ENCODE assay signal across 18 cellular contexts in genomic region chr6:47352966-47353365, GRCh38. TPM values are rescaled to one million over a fixed set of nuclear protein-coding genes. Genes with fewer than 3 reads are reported as not detected.
DNase-seq lines count a peak whose midpoint lies in the region; ATAC-seq and TF ChIP-seq lines count a peak whose summit lies in the region.
"Had no signal": no experiment of that assay in that cellular context is flagged by ENCODE, and none has a peak within 500 bp of the region (broad histone marks: within the 10 kb centered on the region; RNA-seq: fewer than 3 reads in every experiment).

No MANE protein-coding gene starts in this region.

- H4K20me1 ChIP-seq in GM23338 (replicated peaks; ENCODE audit: insufficient read depth) (no peaks in the 10 kb centered on the region), neural cell (ENCODE audit: insufficient read depth) (no peaks in the 10 kb centered on the region), GM23248 (ENCODE audit: insufficient read depth) (no peaks in the 10 kb centered on the region)
- H4K20me1 ChIP-seq: BLaER1 treated with 17β-estradiol and CSF1 and Interleukin-3, amounts not matched to agents 10 nM and 100 nM had no signal

- H3K27me3 ChIP-seq in GM23338 (ENCODE audit: insufficient read depth) = no peaks in the 10 kb centered on the region
- no peaks in the 10 kb centered on the region for H3K27me3 ChIP-seq in neural cell (ENCODE audit: insufficient read depth, low read depth, low read length)
- H3K27me3 ChIP-seq in GM23248 (replicated peaks; ENCODE audit: insufficient read depth) = no peaks in the 10 kb centered on the region
- H3K27me3 ChIP-seq: BLaER1 treated with 17β-estradiol and CSF1 and Interleukin-3, amounts not matched to agents 10 nM and 100 nM had no signal

- H3K9ac ChIP-seq in neural cell (ENCODE audit: low read length) (no peak overlapping the region), GM23248 (no peak overlapping the region)
- H3K9ac ChIP-seq: BLaER1 treated with 17β-estradiol and CSF1 and Interleukin-3, amounts not matched to agents 10 nM and 100 nM had no signal

- DNase-seq in Ammon's horn (ENCODE audit: low spot score) (peak; percentile 17), GM23338 (ENCODE audit: low spot score) (no peak), cerebellar nuclear complex (lab: John Stamatoyannopoulos, UW) (peak; percentile 62 to 81), activated gamma-delta T cell treated with Interleukin-2 at 50 U/mL for 16 hours (no peak), NCI-H128 (lab: John Stamatoyannopoulos, UW; ENCODE audit: unreplicated experiment) (no peak), GM23248 (no peak)
- DNase-seq: BE2C; Calu3; CD4-positive, alpha-beta memory T cell; COR-L47; DMS79 treated with DMSO at 0.1 percent for 48 hours; GOT3; HFFc6 had no signal

- H3K27me3 Mint-ChIP-seq in GM23338 (ENCODE audit: insufficient read depth, low read depth, poor library complexity) = peaks cover 4% of the 10 kb centered on the region

- no peak for TF ChIP-seq CTCF in GM23338 (conservative IDR thresholded peaks at IDR 0.05; ENCODE audit: low read depth in 2 of 2)
- TF ChIP-seq CTCF in neural cell (IDR thresholded peaks at IDR 0.05; ENCODE audit: poor library complexity, severe bottlenecking) = no peak

- H2AFZ ChIP-seq in GM23338 (peak overlapping the region; percentile 94; the same call in 1 of the 2 replicates), neural cell (ENCODE audit: low read depth, low read length) (no peak overlapping the region), GM23248 (no peak overlapping the region)

- H3K27ac ChIP-seq in GM23338 (ENCODE audit: low read depth) (no peak overlapping the region), neural cell (ENCODE audit: low read length) (peak overlapping the region; percentile 53), GM23248 (no peak overlapping the region)
- H3K27ac ChIP-seq: 22Rv1; BLaER1 treated with 17β-estradiol and CSF1 and Interleukin-3, amounts not matched to agents 10 nM and 100 nM had no signal

- H3K36me3 Mint-ChIP-seq in GM23338 (ENCODE audit: low read depth) = no peaks in the 10 kb centered on the region
- H3K36me3 Mint-ChIP-seq: CD4-positive, alpha-beta memory T cell had no signal

- WGBS in GM23248 (ENCODE audit: low coverage in 1 of 2, low lambda C conversion rate in 2 of 2, missing lambda C conversion rate in 2 of 2), 2 experiments = 8 to 9% methylated on average over 2 of the region's 2 CpGs

- H3F3A ChIP-seq in GM23338 (replicated peaks; ENCODE audit: low read depth) (no peaks in the 10 kb centered on the region), neural cell (ENCODE audit: insufficient read depth, low read length, poor library complexity, severe bottlenecking) (no peaks in the 10 kb centered on the region), GM23248 (ENCODE audit: insufficient read depth) (no peaks in the 10 kb centered on the region)

- H3K79me2 ChIP-seq in GM23338 (replicated peaks; ENCODE audit: insufficient read depth) (no peaks in the 10 kb centered on the region), neural cell (replicated peaks; ENCODE audit: insufficient read depth, low read length) (no peaks in the 10 kb centered on the region), GM23248 (ENCODE audit: insufficient read depth) (no peaks in the 10 kb centered on the region)

- H3K9me3 ChIP-seq in neural cell (ENCODE audit: low read length) = no peaks in the 10 kb centered on the region
- H3K9me3 ChIP-seq in GM23248 (ENCODE audit: low read depth) = no peaks in the 10 kb centered on the region
- H3K9me3 ChIP-seq: BE2C, HAP-1 had no signal

- peaks cover 7% of the 10 kb centered on the region; the same call in 1 of the 3 replicates for H3K4me1 Mint-ChIP-seq in GM23338
- H3K4me1 Mint-ChIP-seq: CD4-positive, alpha-beta memory T cell had no signal

- H3K9me3 Mint-ChIP-seq in GM23338 = no peaks in the 10 kb centered on the region
- H3K9me3 Mint-ChIP-seq: HFFc6 had no signal

- H3K4me3 Mint-ChIP-seq in GM23338 = no peak overlapping the region
- H3K4me3 Mint-ChIP-seq: CD4-positive, alpha-beta memory T cell; HFFc6 had no signal

- no peak overlapping the region for H3K4me3 ChIP-seq in GM23338
- no peak overlapping the region for H3K4me3 ChIP-seq in neural cell (ENCODE audit: low read length)
- no peak overlapping the region for H3K4me3 ChIP-seq in GM23248
- H3K4me3 ChIP-seq: BLaER1 treated with 17β-estradiol and CSF1 and Interleukin-3, amounts not matched to agents 10 nM and 100 nM; HAP-1 had no signal

- TF ChIP-seq EP300 in neural cell (conservative IDR thresholded peaks at IDR 0.05; ENCODE audit: poor library complexity, severe bottlenecking) = no peak

- H3K4me1 ChIP-seq in GM23338 (ENCODE audit: insufficient read depth) (peaks cover 3% of the 10 kb centered on the region; the same call in 1 of the 2 replicates), GM23248 (ENCODE audit: insufficient read depth) (no peaks in the 10 kb centered on the region)
- H3K4me1 ChIP-seq: BE2C, HAP-1 had no signal

- ATAC-seq in GM23338 = no peak
- ATAC-seq in GM18498 (IDR thresholded peaks at IDR 0.05; ENCODE audit: unreplicated experiment) = no peak

- H3K27ac Mint-ChIP-seq in GM23338 = no peak overlapping the region
- H3K27ac Mint-ChIP-seq: CD4-positive, alpha-beta memory T cell; HFFc6 had no signal

- in situ Hi-C loops in GM23248 (cut with MboI) = no loop called here

- H3K4me2 ChIP-seq in GM23338 (no peak overlapping the region), neural cell (ENCODE audit: low read length) (no peak overlapping the region), GM23248 (ENCODE audit: unreplicated experiment) (no peak overlapping the region)

- no peak for TF ChIP-seq RAD21 in neural cell (conservative IDR thresholded peaks at IDR 0.05)

- H3K9me2 ChIP-seq in GM23338 (ENCODE audit: insufficient read depth) (peaks cover 9% of the 10 kb centered on the region; the same call in 1 of the 2 replicates), neural cell (ENCODE audit: insufficient read depth, low read length) (no peaks in the 10 kb centered on the region), GM23248 (ENCODE audit: insufficient read depth) (no peaks in the 10 kb centered on the region)

- H3K36me3 ChIP-seq in GM23338 (ENCODE audit: insufficient read depth) (no peaks in the 10 kb centered on the region), neural cell (ENCODE audit: insufficient read depth, low read length) (no peaks in the 10 kb centered on the region), GM23248 (ENCODE audit: low read depth) (no peaks in the 10 kb centered on the region)
- H3K36me3 ChIP-seq: BE2C; BLaER1 treated with 17β-estradiol and CSF1 and Interleukin-3, amounts not matched to agents 10 nM and 100 nM; HAP-1 had no signal

TF ChIP-seq in GM23338, 12 proteins besides CTCF, POLR2A, EP300 and RAD21 (continues in another document):
- TF ChIP-seq EZH2phosphoT487 (IDR thresholded peaks at IDR 0.05; ENCODE audit: unreplicated experiment) = no peak

TF ChIP-seq in neural cell, 6 proteins besides CTCF, POLR2A, EP300 and RAD21:
- no peak for TF ChIP-seq SMC3 (conservative IDR thresholded peaks at IDR 0.05; ENCODE audit: poor library complexity)
- no peak for TF ChIP-seq POLR2AphosphoS5 (IDR thresholded peaks at IDR 0.05)
- no peak for TF ChIP-seq MXI1 (conservative IDR thresholded peaks at IDR 0.05; ENCODE audit: poor library complexity, severe bottlenecking)
- TF ChIP-seq TAF1 (IDR thresholded peaks at IDR 0.05; ENCODE audit: low read depth) = no peak
- no peak for TF ChIP-seq EZH2 (IDR thresholded peaks at IDR 0.05; ENCODE audit: borderline replicate concordance, insufficient read depth, low read length, poor library complexity, severe bottlenecking)
- no peak for TF ChIP-seq REST (IDR thresholded peaks at IDR 0.05; ENCODE audit: borderline replicate concordance)

RNA-seq across cellular contexts. Expression of gene TNFRSF21, which starts 43.3 kb away (rescaled TPM):
- total RNA-seq in GM23338 (2014; rRNA removed; shearing (Covaris generic)) = 48.1 and 48.5 TPM in 2 replicates
- polyA plus RNA-seq in GM23338 (2016; fragmentation: Nextera tagmentation; extraction: Ambion mirVana) = 22.1 and 22.8 TPM in 2 replicates
- polyA plus RNA-seq in neural cell = 13.0 and 14.0 TPM in 2 replicates
- 43.3 and 53.1 TPM in 2 replicates for polyA minus RNA-seq in neural cell
- total RNA-seq in GM23248 (2014; rRNA removed; shearing (Covaris generic)) = 2.9 and 3.9 TPM in 2 replicates
- 8.4 and 8.9 TPM in 2 replicates for polyA plus RNA-seq in GM23248 (2016; fragmentation: Nextera tagmentation; extraction: Ambion mirVana)
- polyA plus RNA-seq: CD4-positive, alpha-beta memory T cell had no signal

Comparison
In these comparisons a context has a peak if more than half of its experiments do, and no peak if none do; other contexts are left out.
1. DNase-seq: peak in Ammon's horn (single experiment) and cerebellar nuclear complex (2 of 2); none in GM23338 (single experiment), activated gamma-delta T cell treated with Interleukin-2 at 50 U/mL for 16 hours (single experiment), NCI-H128 (single experiment) and GM23248 (single experiment).